In genomic region chr1:43597028-43597427, GRCh38 we compare ENCODE assay signal across 1 cellular context.
TF ChIP-seq lines count a peak whose summit lies in the region.

No MANE protein-coding gene starts in this region.

TF ChIP-seq in HepG2, 621 proteins besides CTCF, POLR2A, EP300 and RAD21:
- TF ChIP-seq CREB1 (IDR thresholded peaks at IDR 0.05) (peak; percentile 61), CREB1 (CRISPR knock-in tag; IDR thresholded peaks at IDR 0.05) (no peak), DRAP1 (CRISPR knock-in tag; IDR thresholded peaks at IDR 0.05) (no peak), TARDBP (CRISPR knock-in tag; IDR thresholded peaks at IDR 0.05) (peak; percentile 49; the same call in 1 of the 2 replicates)
